ENCODE assay signal across 1 cellular context in genomic region chr6:73631849-73632248, GRCh38.
TF ChIP-seq lines count a peak whose summit lies in the region.

No MANE protein-coding gene starts in this region.

TF ChIP-seq in GM23338, 12 proteins besides CTCF, POLR2A, EP300 and RAD21:
- TF ChIP-seq ZNF462 (CRISPR knock-in tag; IDR thresholded peaks at IDR 0.05), result no peak
- no peak for TF ChIP-seq STAT1 (IDR thresholded peaks at IDR 0.05; ENCODE audit: unreplicated experiment)
- no peak for TF ChIP-seq CREB1 (CRISPR knock-in tag; IDR thresholded peaks at IDR 0.05; ENCODE audit: low read depth)
- no peak for TF ChIP-seq EZH2 (IDR thresholded peaks at IDR 0.05; ENCODE audit: low read depth, unreplicated experiment)
- no peak for TF ChIP-seq ZNF331 (CRISPR knock-in tag; IDR thresholded peaks at IDR 0.05; ENCODE audit: low read depth)
- no peak for TF ChIP-seq REST (IDR thresholded peaks at IDR 0.05; ENCODE audit: unreplicated experiment)
- TF ChIP-seq ETS1 (IDR thresholded peaks at IDR 0.05), result no peak
- TF ChIP-seq ZNF114 (CRISPR knock-in tag; IDR thresholded peaks at IDR 0.05), result no peak
- TF ChIP-seq JUNB (IDR thresholded peaks at IDR 0.05; ENCODE audit: unreplicated experiment), result no peak
- TF ChIP-seq EZH2phosphoT487 (IDR thresholded peaks at IDR 0.05; ENCODE audit: unreplicated experiment), result no peak
- TF ChIP-seq NANOG (IDR thresholded peaks at IDR 0.05; ENCODE audit: borderline replicate concordance), result no peak
- no peak for TF ChIP-seq POLR2AphosphoS5 (IDR thresholded peaks at IDR 0.05; ENCODE audit: low read depth)
